ENCODE assay signal across 1 cellular context in the genomic region with DNA sequence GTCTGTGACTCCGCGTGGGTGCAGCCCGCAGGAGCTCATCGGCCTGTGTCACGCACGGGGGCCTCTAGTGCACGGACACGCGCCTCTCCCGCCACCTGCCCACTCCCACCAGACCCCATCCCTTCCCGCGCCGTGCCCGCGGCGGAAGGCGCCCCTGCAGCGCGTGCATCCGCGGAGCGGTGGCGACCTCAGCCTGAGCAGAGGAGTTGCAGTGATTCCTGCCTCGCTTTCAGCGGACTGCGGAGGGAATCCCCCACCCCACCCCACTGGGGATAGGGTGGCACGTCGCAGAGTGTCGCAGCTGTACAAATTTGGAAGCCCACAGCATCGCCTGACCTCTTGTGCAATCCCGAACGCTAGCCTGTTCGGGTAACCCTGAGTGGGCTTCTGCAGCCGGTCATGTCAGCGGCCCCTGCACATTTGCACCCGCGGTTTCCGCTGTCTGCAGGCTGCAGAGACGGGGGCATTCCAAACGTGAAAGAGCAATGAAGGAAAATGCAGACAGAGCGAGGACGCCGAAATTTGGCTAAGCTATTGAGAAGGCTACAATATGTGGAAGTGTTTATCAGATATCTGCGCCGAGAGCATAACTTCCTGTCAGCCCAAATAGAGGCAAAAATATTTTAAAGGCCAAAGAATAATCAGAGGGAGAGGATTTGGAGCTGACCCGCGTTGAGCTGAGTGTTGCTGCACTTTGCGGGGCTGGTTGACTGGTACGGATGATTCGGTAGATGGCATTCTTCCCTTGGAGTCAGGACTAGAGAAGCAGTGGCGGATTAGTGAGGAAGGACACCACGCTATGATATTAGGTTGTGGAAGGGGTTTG.
TF ChIP-seq lines count a peak whose summit lies in the region.

No MANE protein-coding gene starts in this region.

TF ChIP-seq in A549, 52 proteins besides CTCF, POLR2A, EP300 and RAD21 (continued from another document):
- TF ChIP-seq, protein P1, sequence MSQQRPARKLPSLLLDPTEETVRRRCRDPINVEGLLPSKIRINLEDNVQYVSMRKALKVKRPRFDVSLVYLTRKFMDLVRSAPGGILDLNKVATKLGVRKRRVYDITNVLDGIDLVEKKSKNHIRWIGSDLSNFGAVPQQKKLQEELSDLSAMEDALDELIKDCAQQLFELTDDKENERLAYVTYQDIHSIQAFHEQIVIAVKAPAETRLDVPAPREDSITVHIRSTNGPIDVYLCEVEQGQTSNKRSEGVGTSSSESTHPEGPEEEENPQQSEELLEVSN (IDR thresholded peaks at IDR 0.05; ENCODE audit: borderline replicate concordance, low read depth): no peak
- no peak for TF ChIP-seq NR3C1 (IDR thresholded peaks at IDR 0.05)
- TF ChIP-seq, protein P2, sequence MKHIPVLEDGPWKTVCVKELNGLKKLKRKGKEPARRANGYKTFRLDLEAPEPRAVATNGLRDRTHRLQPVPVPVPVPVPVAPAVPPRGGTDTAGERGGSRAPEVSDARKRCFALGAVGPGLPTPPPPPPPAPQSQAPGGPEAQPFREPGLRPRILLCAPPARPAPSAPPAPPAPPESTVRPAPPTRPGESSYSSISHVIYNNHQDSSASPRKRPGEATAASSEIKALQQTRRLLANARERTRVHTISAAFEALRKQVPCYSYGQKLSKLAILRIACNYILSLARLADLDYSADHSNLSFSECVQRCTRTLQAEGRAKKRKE (CRISPR knock-in tag; IDR thresholded peaks at IDR 0.05; ENCODE audit: low read depth): no peak
- no peak for TF ChIP-seq FOSL2 (IDR thresholded peaks at IDR 0.05)
- TF ChIP-seq FOSL2 (CRISPR knock-in tag; IDR thresholded peaks at IDR 0.05): no peak
